31 cellular contexts compared by ENCODE assay signal in the genomic region with DNA sequence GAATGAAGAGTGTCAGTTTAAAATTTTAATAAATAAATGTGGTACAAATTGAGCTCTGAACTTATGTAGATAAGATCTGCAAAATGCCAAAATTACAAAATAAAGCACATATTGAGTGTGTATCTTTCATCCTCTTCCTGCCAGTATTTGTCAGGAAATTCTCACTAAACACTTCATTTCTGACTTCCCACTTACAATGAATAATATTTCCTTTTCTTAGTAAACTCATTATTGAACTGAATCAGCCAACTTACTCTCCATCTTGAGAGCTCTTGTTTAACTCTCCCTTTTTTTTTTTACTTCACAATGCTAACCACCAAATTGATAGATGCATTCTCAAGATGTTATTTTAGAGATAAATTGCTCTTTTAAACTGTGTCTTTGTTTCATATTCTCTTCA.
DNase-seq lines count a peak whose midpoint lies in the region; ATAC-seq, FAIRE-seq and TF ChIP-seq lines count a peak whose summit lies in the region.
"Had no signal": no experiment of that assay in that cellular context is flagged by ENCODE, and none has a peak within 500 bp of the region (broad histone marks: within the 10 kb centered on the region; RNA-seq: fewer than 3 reads in every experiment).

No MANE protein-coding gene starts in this region.

- no peak overlapping the region for H2AFZ ChIP-seq in endothelial cell of umbilical vein (ENCODE audit: low read depth, low read length)

- H3K4me3 ChIP-seq in endothelial cell of umbilical vein (replicated peaks in 1 of 3; ENCODE audit: insufficient read depth in 1 of 3, low read depth in 1 of 3, low read length in 3 of 3): no peak overlapping the region
- H3K4me3 ChIP-seq: A549; BLaER1; BLaER1 treated with 17β-estradiol and CSF1 and Interleukin-3, amounts not matched to agents 10 nM and 100 nM had no signal

- H3K36me3 ChIP-seq in endothelial cell of umbilical vein (ENCODE audit: control insufficient read depth in 2 of 2, extremely low read depth in 1 of 2, insufficient read depth in 2 of 2, low read length in 2 of 2): no peaks in the 10 kb centered on the region
- H3K36me3 ChIP-seq: BE2C; BLaER1; BLaER1 treated with 17β-estradiol and CSF1 and Interleukin-3, amounts not matched to agents 10 nM and 100 nM had no signal

- DNase-seq in dermis blood vessel endothelial cell: peak; percentile 50
- DNase-seq in endothelial cell of umbilical vein (ENCODE audit: low read depth, low spot score): peak; percentile 64
- no peak for DNase-seq in stimulated activated CD4-positive, alpha-beta T cell treated with anti-CD3 and anti-CD28 coated beads, Interleukin-1b, Interleukin-23, amount 100 ng/mL, for 48 hours
- DNase-seq: 8988T; ACHN; AML-193; BE2C; C1 segment of cervical spinal cord; Caco-2; Calu3; CD4-positive, alpha-beta memory T cell; CD4-positive, alpha-beta T cell; CD4-positive, CD25-positive, alpha-beta regulatory T cell; CD8-positive, alpha-beta memory T cell; CD8-positive, alpha-beta T cell; COR-L47; DMS 273 treated with DMSO at 0.1 percent for 48 hours; DMS153; DMS53; DMS79; DMS79 treated with DMSO at 0.1 percent for 48 hours; DND-41; EL had no signal

- H3K27ac ChIP-seq in endothelial cell of umbilical vein (ENCODE audit: insufficient read depth, low read depth, low read length): peak overlapping the region; percentile 23
- H3K27ac ChIP-seq: 22Rv1; A549; BLaER1; BLaER1 treated with 17β-estradiol and CSF1 and Interleukin-3, amounts not matched to agents 10 nM and 100 nM; C4-2B had no signal

- H4K20me1 ChIP-seq in endothelial cell of umbilical vein (replicated peaks; ENCODE audit: control insufficient read depth, extremely low read depth, insufficient read depth, low read length): no peaks in the 10 kb centered on the region
- H4K20me1 ChIP-seq: BLaER1; BLaER1 treated with 17β-estradiol and CSF1 and Interleukin-3, amounts not matched to agents 10 nM and 100 nM had no signal

- H3K79me2 ChIP-seq in endothelial cell of umbilical vein (ENCODE audit: control insufficient read depth, insufficient read depth, low read length): no peaks in the 10 kb centered on the region

- H3K9me3 ChIP-seq in endothelial cell of umbilical vein (replicated peaks; ENCODE audit: control insufficient read depth, insufficient read depth, low read length): peaks cover 4% of the 10 kb centered on the region
- H3K9me3 ChIP-seq: A549, BE2C, BLaER1 had no signal

- dilution Hi-C loops in endothelial cell of umbilical vein (cut with MboI; ENCODE audit: extremely low pct_ligation_motif_present, low sequenced_read_pairs): no loop called here

- H3K27me3 ChIP-seq in endothelial cell of umbilical vein (ENCODE audit: control insufficient read depth in 2 of 2, insufficient read depth in 2 of 2, low read length in 2 of 2): no peaks in the 10 kb centered on the region
- H3K27me3 ChIP-seq: BE2C; BLaER1; BLaER1 treated with 17β-estradiol and CSF1 and Interleukin-3, amounts not matched to agents 10 nM and 100 nM had no signal

- H3K4me2 ChIP-seq in endothelial cell of umbilical vein (ENCODE audit: insufficient read depth, low read length): peak overlapping the region; percentile 25
- H3K4me2 ChIP-seq: A549; BLaER1; BLaER1 treated with 17β-estradiol and CSF1 and Interleukin-3, amounts not matched to agents 10 nM and 100 nM had no signal

- POLR2A ChIA-PET in endothelial cell of umbilical vein (lab: Charles Lee): no interaction called here

- no peak for FAIRE-seq in endothelial cell of umbilical vein (lab: Jason Lieb, UNC)
- FAIRE-seq: A204.1, A549, D721Med had no signal

- CTCF ChIA-PET in endothelial cell of umbilical vein (lab: Charles Lee): interaction anchor here (0.8 to 1.5 kb wide), 4 partner anchors 9 to 48 kb away, joined by 3 to 7 read pairs (median 4); no protein-coding TSS in a partner anchor

- TF ChIP-seq CTCF in endothelial cell of umbilical vein (IDR thresholded peaks at IDR 0.05; ENCODE audit: extremely low read depth in 1 of 2, insufficient read depth in 1 of 2, low read depth in 1 of 2, low read length in 2 of 2): no peak

- peaks cover 30% of the 10 kb centered on the region for H3K4me1 ChIP-seq in endothelial cell of umbilical vein (ENCODE audit: control insufficient read depth, extremely low read depth, insufficient read depth, low read length)
- H3K4me1 ChIP-seq: A549; BE2C; BLaER1; BLaER1 treated with 17β-estradiol and CSF1 and Interleukin-3, amounts not matched to agents 10 nM and 100 nM; Caco-2 had no signal

- BruUV-seq in endothelial cell of umbilical vein (replicated peaks; lab: Mats Ljungman, UMichigan): no TSS peak

- peak; percentile 43 for TF ChIP-seq POLR2A in endothelial cell of umbilical vein (IDR thresholded peaks at IDR 0.05; ENCODE audit: low read depth, low read length)

- intact Hi-C loops in endothelial cell of umbilical vein (cut with micrococcal nuclease): no loop called here

- no peak overlapping the region for H3K9ac ChIP-seq in endothelial cell of umbilical vein (replicated peaks; ENCODE audit: extremely low read depth, insufficient read depth, low read length)
- H3K9ac ChIP-seq: BLaER1; BLaER1 treated with 17β-estradiol and CSF1 and Interleukin-3, amounts not matched to agents 10 nM and 100 nM had no signal

- no peak for ATAC-seq in GM21717 (IDR thresholded peaks at IDR 0.05; ENCODE audit: unreplicated experiment)
- ATAC-seq: A549; CD8-positive, alpha-beta T cell had no signal

- no peaks in the 10 kb centered on the region for H3K9me1 ChIP-seq in endothelial cell of umbilical vein (replicated peaks; ENCODE audit: control insufficient read depth, extremely low read depth, insufficient read depth, low read length)

TF ChIP-seq in endothelial cell of umbilical vein, 7 proteins besides CTCF, POLR2A, EP300 and RAD21:
- TF ChIP-seq, protein P1, sequence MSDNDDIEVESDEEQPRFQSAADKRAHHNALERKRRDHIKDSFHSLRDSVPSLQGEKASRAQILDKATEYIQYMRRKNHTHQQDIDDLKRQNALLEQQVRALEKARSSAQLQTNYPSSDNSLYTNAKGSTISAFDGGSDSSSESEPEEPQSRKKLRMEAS (IDR thresholded peaks at IDR 0.05; ENCODE audit: insufficient read depth, insufficient read length): no peak
- TF ChIP-seq POLR2AphosphoS5 (IDR thresholded peaks at IDR 0.05; ENCODE audit: insufficient read depth, low read depth, low read length) (peak; percentile 23), GATA2 (IDR thresholded peaks at IDR 0.05; ENCODE audit: insufficient read depth, insufficient read length, low read depth, low read length) (peak; percentile 90), EZH2 (IDR thresholded peaks at IDR 0.05; ENCODE audit: borderline replicate concordance, low read depth, low read length, severe bottlenecking) (no peak), FOS (IDR thresholded peaks at IDR 0.05; ENCODE audit: borderline replicate concordance, insufficient read depth, low read length) (peak; percentile 59), JUN (IDR thresholded peaks at IDR 0.05; ENCODE audit: borderline replicate concordance, insufficient read depth, insufficient read length, low read depth) (no peak), MYC (IDR thresholded peaks at IDR 0.05; ENCODE audit: low read depth, low read length) (no peak)
